In the genomic region with DNA sequence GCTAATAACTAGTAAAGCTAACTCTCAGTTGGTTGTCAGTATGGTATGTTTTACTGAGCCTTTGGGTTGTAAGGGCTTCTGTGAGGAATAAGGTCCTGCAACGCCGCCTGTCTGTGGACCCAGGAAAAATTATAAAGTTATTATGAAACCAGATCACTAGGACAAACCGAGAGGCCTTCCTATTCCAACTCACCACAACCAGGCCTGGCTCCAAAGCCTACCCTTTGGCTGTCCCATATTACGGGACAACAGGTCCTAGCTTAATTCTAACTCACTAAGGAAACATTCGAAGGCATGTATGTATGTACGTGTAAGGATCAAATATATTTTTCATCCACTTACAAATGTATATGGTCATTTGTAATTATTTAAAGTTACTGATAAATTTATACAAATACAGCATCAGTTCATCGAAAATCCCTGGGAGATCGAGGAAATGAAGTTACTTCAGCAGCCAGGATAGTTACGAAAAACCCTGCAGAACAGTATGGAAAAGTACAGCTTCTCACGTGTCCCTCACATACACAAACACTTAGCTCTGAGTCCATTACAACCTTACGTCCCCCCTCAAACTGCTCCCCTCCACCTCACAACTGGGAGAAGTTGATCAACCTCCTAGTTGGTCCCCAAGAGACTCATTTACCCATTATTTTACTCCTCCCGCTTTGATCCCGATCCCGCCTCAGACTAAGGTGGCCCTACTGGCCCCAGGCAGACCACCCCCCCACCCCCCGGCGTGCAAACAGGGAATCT, we compare ENCODE assay signal across 8 cellular contexts. TPM values are rescaled to one million over a fixed set of nuclear protein-coding genes. Genes with fewer than 3 reads are reported as not detected.
A peak's percentile ranks its signal among the peaks of the same experiment; 100 is the strongest.
DNase-seq lines count a peak whose midpoint lies in the region; ATAC-seq and TF ChIP-seq lines count a peak whose summit lies in the region.

No MANE protein-coding gene starts in this region.

- peak; percentile 77 for TF ChIP-seq CTCF in GM06990 (IDR thresholded peaks at IDR 0.05; ENCODE audit: insufficient read depth, low read length, poor library complexity, severe bottlenecking)
- TF ChIP-seq CTCF in chondrocyte (IDR thresholded peaks at IDR 0.05): peak; percentile 90

- H3K36me3 Mint-ChIP-seq in chondrocyte (ENCODE audit: low read depth): peaks cover 2% of the 10 kb centered on the region

- H3K27me3 Mint-ChIP-seq in chondrocyte (ENCODE audit: low read depth): no peaks in the 10 kb centered on the region

- H3K4me3 Mint-ChIP-seq in chondrocyte (ENCODE audit: unreplicated experiment): peak overlapping the region; percentile 94

- no peaks in the 10 kb centered on the region for H3K36me3 ChIP-seq in GM06990 (ENCODE audit: control insufficient read depth, insufficient read depth, low read length)

- peak; percentile 28 for ATAC-seq in HG03103 (IDR thresholded peaks at IDR 0.05; ENCODE audit: low read depth, unreplicated experiment)
- no peak for ATAC-seq in GM19328 (IDR thresholded peaks at IDR 0.05; ENCODE audit: unreplicated experiment)

- DNase-seq in GM06990 (ENCODE audit: extremely low read depth, insufficient read length) (peak; percentile 25), NCI-H226 (peak; percentile 55), chondrocyte (ENCODE audit: low spot score) (no peak), kidney tubule cell (ENCODE audit: low spot score) (peak; percentile 84)
- peak; percentile 2 to 47 (median 29) for DNase-seq in activated CD4-positive, CD25-positive, alpha-beta regulatory T cell (lab: John Stamatoyannopoulos, UW)
- DNase-seq in stimulated activated CD4-positive, alpha-beta T cell treated with anti-CD3 and anti-CD28 coated beads, Interleukin-15, amount 100 ng/mL, for 48 hours (ENCODE audit: low read depth in 2 of 2): peak; percentile 20 to 46

- H3K27me3 ChIP-seq in GM06990 (replicated peaks; ENCODE audit: control insufficient read depth, insufficient read depth, low read length): no peaks in the 10 kb centered on the region

- H3K9me3 Mint-ChIP-seq in chondrocyte (ENCODE audit: low read depth): no peaks in the 10 kb centered on the region

- H3K27ac Mint-ChIP-seq in chondrocyte (ENCODE audit: unreplicated experiment): peak overlapping the region; percentile 99

- peaks cover 54% of the 10 kb centered on the region for H3K4me1 Mint-ChIP-seq in chondrocyte (ENCODE audit: low read depth)

- peak overlapping the region; percentile 81 for H3K4me3 ChIP-seq in GM06990 (replicated peaks; ENCODE audit: low read depth, low read length)

RNA-seq across cellular contexts. Expression of gene ANKRD17, which starts 1.2 kb away (rescaled TPM):
- total RNA-seq in chondrocyte: 55.1 to 72.5 TPM (median 56.4 TPM) in 3 replicates
